ENCODE assay signal across 9 cellular contexts in the genomic region with DNA sequence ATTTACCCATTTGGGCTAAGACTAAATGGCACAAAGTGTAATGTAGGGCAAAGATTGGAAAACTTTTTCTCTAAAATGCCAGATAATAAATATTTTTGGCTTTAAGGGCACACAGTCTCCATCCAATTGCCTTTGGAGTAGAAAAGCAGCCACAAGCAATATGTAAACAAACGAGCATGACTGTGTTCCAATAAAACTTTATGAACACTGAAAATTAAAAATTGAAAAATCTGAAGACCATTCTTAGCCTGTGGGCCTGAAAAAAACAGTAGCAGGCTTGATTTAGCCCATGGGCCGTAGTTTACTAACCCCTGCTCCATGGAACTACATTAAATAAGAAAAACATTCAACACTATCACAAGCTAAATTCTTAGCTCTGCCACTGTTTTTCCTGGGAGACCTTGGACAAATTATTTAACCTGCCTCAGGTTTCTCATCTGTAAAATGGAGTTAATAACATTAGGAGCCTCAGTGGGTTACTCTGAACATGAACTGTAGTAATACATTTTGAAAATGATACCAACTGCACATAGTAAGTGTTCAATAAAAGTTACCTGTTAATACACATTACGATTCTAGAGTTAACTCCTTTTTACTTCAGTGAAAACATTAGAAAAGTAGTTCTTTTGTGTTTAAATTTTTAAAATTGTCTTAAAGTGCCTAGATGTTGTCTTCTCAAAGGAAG. TPM values are rescaled to one million over a fixed set of nuclear protein-coding genes. Genes with fewer than 3 reads are reported as not detected.
DNase-seq lines count a peak whose midpoint lies in the region; ATAC-seq lines count a peak whose summit lies in the region.
"Had no signal": no experiment of that assay in that cellular context is flagged by ENCODE, and none has a peak within 500 bp of the region (broad histone marks: within the 10 kb centered on the region; RNA-seq: fewer than 3 reads in every experiment).

No MANE protein-coding gene starts in this region.

- peaks cover 35% of the 10 kb centered on the region for H3K36me3 Mint-ChIP-seq in T-helper 1 cell treated with Interleukin-12 subunit alpha and Interleukin-12 subunit beta and Interleukin-4 antibody, amounts not matched to agents 30 μg/mL and 1 μg/mL, for 36 hours (ENCODE audit: low read depth)
- H3K36me3 Mint-ChIP-seq in activated CD4-positive, alpha-beta memory T cell treated with anti-CD3 and anti-CD28 coated beads for 36 hours = peaks cover 13% of the 10 kb centered on the region

- peaks cover 5 to 36% (median 21%) of the 10 kb centered on the region in 5 donors for H3K4me1 ChIP-seq in subcutaneous abdominal adipose tissue (ENCODE audit: control insufficient read depth in 5 of 5, insufficient read depth in 5 of 5, low read length in 5 of 5)

- peak overlapping the region; percentile 92 for H3K4me3 Mint-ChIP-seq in T-helper 1 cell treated with Interleukin-12 subunit alpha and Interleukin-12 subunit beta and Interleukin-4 antibody, amounts not matched to agents 30 μg/mL and 1 μg/mL, for 36 hours
- peak overlapping the region; percentile 85 for H3K4me3 Mint-ChIP-seq in activated CD4-positive, alpha-beta memory T cell treated with anti-CD3 and anti-CD28 coated beads for 36 hours

- peak overlapping the region; percentile 85 for H3K27ac ChIP-seq in subcutaneous abdominal adipose tissue (ENCODE audit: low read depth, low read length)

- intact Hi-C loops in activated CD4-positive, alpha-beta memory T cell treated with anti-CD3 and anti-CD28 coated beads for 36 hours (cut with micrococcal nuclease) = loop anchor here (5.0 to 10.0 kb wide), 4 partner anchors 245 to 1240 kb away; partner anchors contain the start of gene DPP4

- H3K27ac Mint-ChIP-seq in T-helper 1 cell treated with Interleukin-12 subunit alpha and Interleukin-12 subunit beta and Interleukin-4 antibody, amounts not matched to agents 30 μg/mL and 1 μg/mL, for 36 hours = peak overlapping the region; percentile 95
- H3K27ac Mint-ChIP-seq in activated CD4-positive, alpha-beta memory T cell treated with anti-CD3 and anti-CD28 coated beads for 36 hours = peak overlapping the region; percentile 95

- DNase-seq in T-helper 1 cell (no peak), glomerular visceral epithelial cell (ENCODE audit: extremely low spot score) (no peak)
- no peak for DNase-seq in activated CD4-positive, alpha-beta memory T cell treated with anti-CD3 and anti-CD28 coated beads for 36 hours
- DNase-seq: NCI-H2227 treated with DMSO at 0.1 percent for 48 hours had no signal

- POLR2A ChIA-PET in activated CD4-positive, alpha-beta memory T cell treated with anti-CD3 and anti-CD28 coated beads for 36 hours (lab: Charles Lee) = interaction anchor here (0.7 kb wide), 1 partner anchor 8 kb away, joined by 3 read pairs; no protein-coding TSS in a partner anchor

- H3K27me3 Mint-ChIP-seq in T-helper 1 cell treated with Interleukin-12 subunit alpha and Interleukin-12 subunit beta and Interleukin-4 antibody, amounts not matched to agents 30 μg/mL and 1 μg/mL, for 36 hours (ENCODE audit: low read depth) = no peaks in the 10 kb centered on the region
- H3K27me3 Mint-ChIP-seq in activated CD4-positive, alpha-beta memory T cell treated with anti-CD3 and anti-CD28 coated beads for 36 hours = no peaks in the 10 kb centered on the region

- H3K4me3 ChIP-seq in iPS-18c (ENCODE audit: insufficient read depth, low read depth, low read length) (peak overlapping the region; percentile 60; the same call in 1 of the 2 replicates), subcutaneous abdominal adipose tissue (ENCODE audit: low read depth in 1 of 5, low read length in 5 of 5) (peak overlapping the region; percentile 83 to 99 (median 94))

- no peaks in the 10 kb centered on the region for H3K27me3 ChIP-seq in subcutaneous abdominal adipose tissue (ENCODE audit: control insufficient read depth in 5 of 5, insufficient read depth in 4 of 5, low read length in 5 of 5)

- H3K9ac ChIP-seq in subcutaneous abdominal adipose tissue (ENCODE audit: low read length in 5 of 5) = peak overlapping the region in 4 of 5 donors; percentile 74 to 93 (median 89)

- CTCF ChIA-PET in activated CD4-positive, alpha-beta memory T cell treated with anti-CD3 and anti-CD28 coated beads for 36 hours (lab: Charles Lee) = interaction anchor here (1.0 to 3.6 kb wide), 6 partner anchors 13 to 163 kb away, joined by 3 to 19 read pairs (median 8); no protein-coding TSS in a partner anchor

- ATAC-seq in HG02588 (IDR thresholded peaks at IDR 0.05; ENCODE audit: unreplicated experiment) (no peak), HG03025 (IDR thresholded peaks at IDR 0.05; ENCODE audit: low FRiP score, unreplicated experiment) (no peak)

- peaks cover 3% of the 10 kb centered on the region for H3K9me3 Mint-ChIP-seq in T-helper 1 cell treated with Interleukin-12 subunit alpha and Interleukin-12 subunit beta and Interleukin-4 antibody, amounts not matched to agents 30 μg/mL and 1 μg/mL, for 36 hours
- H3K9me3 Mint-ChIP-seq in activated CD4-positive, alpha-beta memory T cell treated with anti-CD3 and anti-CD28 coated beads for 36 hours = no peaks in the 10 kb centered on the region

- H3K9me3 ChIP-seq in iPS-18c (ENCODE audit: control insufficient read depth, insufficient read depth, low read length) = no peaks in the 10 kb centered on the region
- no peaks in the 10 kb centered on the region for H3K9me3 ChIP-seq in subcutaneous abdominal adipose tissue (ENCODE audit: control insufficient read depth in 5 of 5, low read length in 5 of 5)

- H3K4me1 Mint-ChIP-seq in T-helper 1 cell treated with Interleukin-12 subunit alpha and Interleukin-12 subunit beta and Interleukin-4 antibody, amounts not matched to agents 30 μg/mL and 1 μg/mL, for 36 hours (ENCODE audit: low read depth) = peaks cover 64% of the 10 kb centered on the region
- H3K4me1 Mint-ChIP-seq in activated CD4-positive, alpha-beta memory T cell treated with anti-CD3 and anti-CD28 coated beads for 36 hours (ENCODE audit: low read depth) = peaks cover 61% of the 10 kb centered on the region

- H3K36me3 ChIP-seq in subcutaneous abdominal adipose tissue (ENCODE audit: control insufficient read depth in 5 of 5, insufficient read depth in 5 of 5, low read length in 5 of 5) = no peaks in the 10 kb centered on the region

RNA-seq across cellular contexts. Expression of gene IFIH1, which starts 1.3 kb away (rescaled TPM):
- 10 to 100 TPM; 33.3 to 34.2 TPM for total RNA-seq in activated CD4-positive, alpha-beta memory T cell treated with anti-CD3 and anti-CD28 coated beads for 36 hours

RNA-seq across cellular contexts. Expression of gene GCA, which starts 26.7 kb away (rescaled TPM):
- total RNA-seq in activated CD4-positive, alpha-beta memory T cell treated with anti-CD3 and anti-CD28 coated beads for 36 hours = 10 to 100 TPM; 30.5 to 32.1 TPM
